In the genomic region with DNA sequence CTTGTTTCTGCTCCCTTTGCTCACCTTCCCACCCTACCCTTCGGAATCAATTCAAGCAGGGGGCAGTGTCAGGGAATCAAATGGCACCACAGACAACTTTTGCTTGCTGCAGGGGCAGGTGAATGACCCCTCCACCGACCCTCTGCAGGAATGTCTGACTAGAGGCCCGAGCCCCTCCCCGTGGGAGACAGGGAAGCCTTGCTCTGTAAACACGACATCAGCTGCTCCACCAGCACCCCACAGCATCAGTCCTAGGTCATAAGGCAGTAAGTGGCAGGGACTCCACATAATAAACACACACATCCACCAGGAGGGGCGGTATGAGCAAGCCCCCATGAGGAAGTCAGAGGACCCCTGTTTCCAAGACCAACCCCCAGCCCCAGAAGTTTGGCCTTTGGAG, we compare ENCODE assay signal across 20 cellular contexts. TPM values are rescaled to one million over a fixed set of nuclear protein-coding genes. Genes with fewer than 3 reads are reported as not detected.
DNase-seq lines count a peak whose midpoint lies in the region; ATAC-seq and TF ChIP-seq lines count a peak whose summit lies in the region.
"Had no signal": no experiment of that assay in that cellular context is flagged by ENCODE, and none has a peak within 500 bp of the region (broad histone marks: within the 10 kb centered on the region; RNA-seq: fewer than 3 reads in every experiment).

No MANE protein-coding gene starts in this region.

- no peak overlapping the region for H3K14ac ChIP-seq in H9 (ENCODE audit: insufficient read depth, low read length)

- no peak overlapping the region for H2BK20ac ChIP-seq in H9 (ENCODE audit: low read depth, low read length, poor library complexity, severe bottlenecking)

- H2BK12ac ChIP-seq in H9 (ENCODE audit: insufficient read length, low read depth, low read length): no peak overlapping the region

- H3T11ph ChIP-seq in H9 (ENCODE audit: low read length): no peak overlapping the region

- H3K9me3 Mint-ChIP-seq in activated naive CD8-positive, alpha-beta T cell (ENCODE audit: low read depth): no peaks in the 10 kb centered on the region
- no peaks in the 10 kb centered on the region for H3K9me3 Mint-ChIP-seq in activated naive CD8-positive, alpha-beta T cell treated with anti-CD3 and anti-CD28 coated beads for 36 hours
- H3K9me3 Mint-ChIP-seq in H9: no peaks in the 10 kb centered on the region
- no peaks in the 10 kb centered on the region for H3K9me3 Mint-ChIP-seq in central memory CD8-positive, alpha-beta T cell
- H3K9me3 Mint-ChIP-seq in neural crest cell: no peaks in the 10 kb centered on the region
- H3K9me3 Mint-ChIP-seq: effector memory CD8-positive, alpha-beta T cell had no signal

- no peaks in the 10 kb centered on the region for H3K36me3 Mint-ChIP-seq in activated naive CD8-positive, alpha-beta T cell
- peaks cover 5% of the 10 kb centered on the region for H3K36me3 Mint-ChIP-seq in activated naive CD8-positive, alpha-beta T cell treated with anti-CD3 and anti-CD28 coated beads for 36 hours
- H3K36me3 Mint-ChIP-seq in H9 (ENCODE audit: insufficient read depth in 1 of 3, low read depth in 3 of 3) (peaks cover 17 to 53% (median 52%) of the 10 kb centered on the region in 3 experiments; a peak in 6 of 7 replicates), neural crest cell (ENCODE audit: low read depth) (no peaks in the 10 kb centered on the region)
- H3K36me3 Mint-ChIP-seq in central memory CD8-positive, alpha-beta T cell (ENCODE audit: insufficient read depth): peaks cover 1% of the 10 kb centered on the region

- H3K9me3 ChIP-seq in H9 (ENCODE audit: control insufficient read depth, low read depth, low read length): no peaks in the 10 kb centered on the region
- H3K9me3 ChIP-seq in prostate gland: no peaks in the 10 kb centered on the region
- H3K9me3 ChIP-seq: heart left ventricle had no signal

- H4K20me1 ChIP-seq in H9 (ENCODE audit: control insufficient read depth, insufficient read depth, insufficient read length): peaks cover 2% of the 10 kb centered on the region

- no peak for TF ChIP-seq POLR2A in prostate gland (IDR thresholded peaks at IDR 0.05)

- H3K56ac ChIP-seq in H9 (ENCODE audit: insufficient read length, low read depth, low read length): no peak overlapping the region

- intact Hi-C loops in prostate gland (cut with DNase I): no loop called here

- DNase-seq in activated naive CD8-positive, alpha-beta T cell treated with anti-CD3 and anti-CD28 coated beads for 36 hours: no peak
- no peak for DNase-seq in H9
- no peak for DNase-seq in central memory CD8-positive, alpha-beta T cell (ENCODE audit: low spot score in 2 of 2)
- DNase-seq in neural crest cell (ENCODE audit: low read depth, low spot score): no peak
- no peak for DNase-seq in NAMALWA (ENCODE audit: low spot score)
- DNase-seq in KG1 (lab: John Stamatoyannopoulos, UW): no peak
- DNase-seq in prostate gland (ENCODE audit: low spot score): no peak
- DNase-seq: amygdala; Calu3; effector memory CD8-positive, alpha-beta T cell; heart left ventricle; NCI-H1417; stimulated activated CD4-positive, alpha-beta T cell treated with anti-CD3 and anti-CD28 coated beads, Interleukin-12 subunit alpha, Interleukin-12 subunit beta, amount 100 ng/mL, for 4 hours had no signal

- H3K4me3 ChIP-seq in prostate gland: no peak overlapping the region

- no peak overlapping the region for H2BK5ac ChIP-seq in H9 (ENCODE audit: insufficient read length, low read length)

- no peak overlapping the region for H2AFZ ChIP-seq in H9 (ENCODE audit: low read length)

- H3K27me3 Mint-ChIP-seq in activated naive CD8-positive, alpha-beta T cell: no peaks in the 10 kb centered on the region
- H3K27me3 Mint-ChIP-seq in activated naive CD8-positive, alpha-beta T cell treated with anti-CD3 and anti-CD28 coated beads for 36 hours: no peaks in the 10 kb centered on the region
- H3K27me3 Mint-ChIP-seq in H9 (ENCODE audit: low read depth) (no peaks in the 10 kb centered on the region; the same call in 1 of the 2 replicates), neural crest cell (ENCODE audit: low read depth) (no peaks in the 10 kb centered on the region)
- H3K27me3 Mint-ChIP-seq in central memory CD8-positive, alpha-beta T cell: no peaks in the 10 kb centered on the region

- H3K4me2 ChIP-seq in H9 (ENCODE audit: insufficient read depth, insufficient read length, low read length): no peak overlapping the region

- peaks cover 18% of the 10 kb centered on the region for H3K4me1 Mint-ChIP-seq in activated naive CD8-positive, alpha-beta T cell (ENCODE audit: low read depth)
- H3K4me1 Mint-ChIP-seq in activated naive CD8-positive, alpha-beta T cell treated with anti-CD3 and anti-CD28 coated beads for 36 hours: peaks cover 23% of the 10 kb centered on the region
- H3K4me1 Mint-ChIP-seq in H9 (peaks cover 28 to 31% of the 10 kb centered on the region in 2 experiments), neural crest cell (peaks cover 32% of the 10 kb centered on the region)
- H3K4me1 Mint-ChIP-seq in central memory CD8-positive, alpha-beta T cell: peaks cover 16% of the 10 kb centered on the region

- H3K27ac ChIP-seq in H9 (ENCODE audit: insufficient read length, low read depth, low read length) (no peak overlapping the region), prostate gland (no peak overlapping the region)

- ATAC-seq in central memory CD8-positive, alpha-beta T cell (replicated peaks; ENCODE audit: extremely low read depth, poor library complexity, severe bottlenecking): no peak
- ATAC-seq: effector memory CD8-positive, alpha-beta T cell; HCT116; heart left ventricle; SK-N-SH treated with all-trans-retinoic acid at 6 μM for 48 hours had no signal

- H4K91ac ChIP-seq in H9 (ENCODE audit: insufficient read length, low read depth, low read length): no peak overlapping the region

- no peak overlapping the region for H3K9ac ChIP-seq in H9 (ENCODE audit: extremely low read depth, insufficient read length, low read length)

- H2BK15ac ChIP-seq in H9 (ENCODE audit: low read depth, low read length): no peak overlapping the region

- no peak overlapping the region for H3K4ac ChIP-seq in H9 (ENCODE audit: low read depth, low read length)

- no peak overlapping the region for H4K8ac ChIP-seq in H9 (replicated peaks; ENCODE audit: insufficient read length, low read depth, low read length)

- H3K79me2 ChIP-seq in H9 (ENCODE audit: insufficient read depth, low read length): no peaks in the 10 kb centered on the region

- H2AK5ac ChIP-seq in H9 (ENCODE audit: insufficient read length, low read length): no peak overlapping the region

- H2BK120ac ChIP-seq in H9 (ENCODE audit: low read depth, low read length, poor library complexity, severe bottlenecking): no peak overlapping the region

- H3K18ac ChIP-seq in H9 (ENCODE audit: insufficient read length, low read depth, low read length): no peak overlapping the region

- WGBS in H9 (ENCODE audit: extremely low coverage, insufficient read length, low lambda C conversion rate): no CpG with 5 or more reads among the region's 6 CpGs
- 72% methylated on average over 6 of the region's 6 CpGs for WGBS in prostate gland

- peaks cover 0 to under 1% of the 10 kb centered on the region in 2 donors for H3K36me3 ChIP-seq in prostate gland

- H3K4me3 Mint-ChIP-seq in activated naive CD8-positive, alpha-beta T cell: peak overlapping the region; percentile 62
- no peak overlapping the region for H3K4me3 Mint-ChIP-seq in activated naive CD8-positive, alpha-beta T cell treated with anti-CD3 and anti-CD28 coated beads for 36 hours
- H3K4me3 Mint-ChIP-seq in H9 (peak overlapping the region; percentile 41 to 72; a peak in 4 of 5 replicates), neural crest cell (peak overlapping the region; percentile 89)
- peak overlapping the region; percentile 26 for H3K4me3 Mint-ChIP-seq in central memory CD8-positive, alpha-beta T cell

- no peak overlapping the region for H3K23ac ChIP-seq in H9 (ENCODE audit: insufficient read length, low read depth, low read length)

- TF ChIP-seq CTCF in H9 (conservative IDR thresholded peaks at IDR 0.05): no peak
- TF ChIP-seq CTCF in neural crest cell (conservative IDR thresholded peaks at IDR 0.05): no peak
- no peak for TF ChIP-seq CTCF in prostate gland (IDR thresholded peaks at IDR 0.05)

- H3K79me1 ChIP-seq in H9 (ENCODE audit: insufficient read depth, low read depth, low read length, poor library complexity, severe bottlenecking): no peaks in the 10 kb centered on the region

- H4K5ac ChIP-seq in H9 (ENCODE audit: insufficient read length, low read depth, low read length): no peak overlapping the region

- no peaks in the 10 kb centered on the region for H3K27me3 ChIP-seq in H9 (ENCODE audit: insufficient read depth, low read length)
- no peaks in the 10 kb centered on the region for H3K27me3 ChIP-seq in prostate gland (replicated peaks; ENCODE audit: insufficient read depth)
- H3K27me3 ChIP-seq: heart left ventricle had no signal

- H3K27ac Mint-ChIP-seq in activated naive CD8-positive, alpha-beta T cell: no peak overlapping the region
- no peak overlapping the region for H3K27ac Mint-ChIP-seq in activated naive CD8-positive, alpha-beta T cell treated with anti-CD3 and anti-CD28 coated beads for 36 hours
- peak overlapping the region; percentile 86 to 93 (median 92); a peak in 5 of 7 replicates for H3K27ac Mint-ChIP-seq in H9
- H3K27ac Mint-ChIP-seq in central memory CD8-positive, alpha-beta T cell (ENCODE audit: low read depth): no peak overlapping the region
- peak overlapping the region; percentile 20 for H3K27ac Mint-ChIP-seq in neural crest cell (ENCODE audit: unreplicated experiment)

- peaks cover 6% of the 10 kb centered on the region for H3K23me2 ChIP-seq in H9 (ENCODE audit: insufficient read length, low read depth, low read length, poor library complexity, severe bottlenecking)

- peaks cover 2% of the 10 kb centered on the region for H3K4me1 ChIP-seq in H9 (ENCODE audit: insufficient read depth, low read length)
- H3K4me1 ChIP-seq in prostate gland (replicated peaks): peaks cover 12% of the 10 kb centered on the region

RNA-seq across cellular contexts. Expression of gene SLC26A6, which starts 2.0 kb away (rescaled TPM):
- total RNA-seq in activated naive CD8-positive, alpha-beta T cell treated with anti-CD3 and anti-CD28 coated beads for 36 hours: 10 to 100 TPM; 16.6 to 18.4 TPM
- 56.7 and 61.3 TPM in 2 replicates for total RNA-seq in H9 (2021)
- 54.8 and 57.4 TPM in 2 replicates for total RNA-seq in neural crest cell
- total RNA-seq in prostate gland: 10 to 100 TPM; 18.4 to 30.0 TPM

RNA-seq across cellular contexts. Expression of gene TMEM89, which starts 15.7 kb away (rescaled TPM):
- total RNA-seq in activated naive CD8-positive, alpha-beta T cell treated with anti-CD3 and anti-CD28 coated beads for 36 hours: not detected
- total RNA-seq in H9 (2021): 0.70 and 0.74 TPM in 2 replicates
- 0.51 and 0.66 TPM in 2 replicates for total RNA-seq in neural crest cell
- 1 to 10 TPM in 1 of 2 donors, not detected in 1; 1.9 TPM for total RNA-seq in prostate gland
- total RNA-seq: Calu3, cerebellum, fibroblast of lung, heart left ventricle, lung microvascular endothelial cell, temporal lobe had no signal

RNA-seq across cellular contexts. Expression of gene CELSR3, which starts 25.4 kb away (rescaled TPM):
- 10 to 100 TPM; 18.2 to 18.6 TPM for total RNA-seq in activated naive CD8-positive, alpha-beta T cell treated with anti-CD3 and anti-CD28 coated beads for 36 hours
- total RNA-seq in H9 (2021): 23.5 and 23.9 TPM in 2 replicates
- 26.5 and 27.2 TPM in 2 replicates for total RNA-seq in neural crest cell
- 1 to 10 TPM in 1 of 2 donors, under 1 TPM in 1; 0.41 to 6.4 TPM for total RNA-seq in prostate gland

RNA-seq across cellular contexts. Expression of gene UQCRC1, which starts 27.9 kb away (rescaled TPM):
- total RNA-seq in activated naive CD8-positive, alpha-beta T cell treated with anti-CD3 and anti-CD28 coated beads for 36 hours: 100 to 1,000 TPM; 193 to 209 TPM
- 285 and 299 TPM in 2 replicates for total RNA-seq in H9 (2021)
- 288 and 297 TPM in 2 replicates for total RNA-seq in neural crest cell
- 100 to 1,000 TPM; 239 to 251 TPM for total RNA-seq in prostate gland

RNA-seq across cellular contexts. Expression of gene COL7A1, which starts 42.2 kb away (rescaled TPM):
- 1 to 10 TPM; 1.4 to 1.8 TPM for total RNA-seq in activated naive CD8-positive, alpha-beta T cell treated with anti-CD3 and anti-CD28 coated beads for 36 hours
- total RNA-seq in H9 (2021) (20.2 and 22.9 TPM in 2 replicates), neural crest cell (28.4 and 28.7 TPM in 2 replicates), prostate gland (10 to 100 TPM; 84.8 to 92.6 TPM)

Comparison
In these comparisons a context has a peak if more than half of its experiments do, and no peak if none do; other contexts are left out.
1. H3K27ac Mint-ChIP-seq: peak in H9 (3 of 3) and neural crest cell (single experiment); none in activated naive CD8-positive, alpha-beta T cell (single experiment), activated naive CD8-positive, alpha-beta T cell treated with anti-CD3 and anti-CD28 coated beads for 36 hours (single experiment) and central memory CD8-positive, alpha-beta T cell (single experiment).